In the genomic region with DNA sequence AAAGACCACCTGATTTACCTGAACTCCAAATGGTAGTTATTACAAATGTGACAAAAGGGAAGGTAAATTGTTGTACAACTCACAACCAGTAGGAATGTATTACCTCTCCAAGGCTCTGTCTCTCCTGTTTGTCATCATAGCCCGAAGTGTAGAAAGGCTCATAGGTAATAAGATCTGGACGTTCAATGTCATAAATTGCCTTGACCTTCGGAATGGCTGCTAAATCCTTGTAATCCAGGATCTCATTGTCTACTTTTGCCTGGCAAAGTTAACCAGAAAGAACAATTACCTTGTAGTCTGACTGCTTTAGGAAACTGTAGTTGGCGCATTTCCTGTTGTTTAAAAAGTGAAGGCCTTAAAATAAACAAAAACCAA, we compare ENCODE assay signal across 15 cellular contexts.
DNase-seq lines count a peak whose midpoint lies in the region; ATAC-seq and TF ChIP-seq lines count a peak whose summit lies in the region.
"Had no signal": no experiment of that assay in that cellular context is flagged by ENCODE, and none has a peak within 500 bp of the region (broad histone marks: within the 10 kb centered on the region; RNA-seq: fewer than 3 reads in every experiment).

No MANE protein-coding gene starts in this region.

- peaks cover 38% of the 10 kb centered on the region for H3K4me1 Mint-ChIP-seq in activated T-cell treated with anti-CD3 and anti-CD28 coated beads, Interleukin-2, amount 50 U/mL, for 72 hours (ENCODE audit: low read depth)
- H3K4me1 Mint-ChIP-seq in stimulated activated naive B cell treated with anti-CD40 and anti-IgM and Interleukin-4, amounts not matched to agents 10 μg/mL and 1 μg/mL and 100 μg/mL, for 72 hours: peaks cover 5 to 16% of the 10 kb centered on the region in 2 donors

- H3K27me3 Mint-ChIP-seq in activated T-cell treated with anti-CD3 and anti-CD28 coated beads, Interleukin-2, amount 50 U/mL, for 72 hours (ENCODE audit: low read depth): no peaks in the 10 kb centered on the region
- H3K27me3 Mint-ChIP-seq in stimulated activated naive B cell treated with anti-CD40 and anti-IgM and Interleukin-4, amounts not matched to agents 10 μg/mL and 1 μg/mL and 100 μg/mL, for 72 hours: no peaks in the 10 kb centered on the region

- H3K36me3 Mint-ChIP-seq in activated T-cell treated with anti-CD3 and anti-CD28 coated beads, Interleukin-2, amount 50 U/mL, for 72 hours (ENCODE audit: insufficient read depth in 2 of 2): peaks cover 6 to 13% of the 10 kb centered on the region in 2 donors
- H3K36me3 Mint-ChIP-seq in stimulated activated naive B cell treated with anti-CD40 and anti-IgM and Interleukin-4, amounts not matched to agents 10 μg/mL and 1 μg/mL and 100 μg/mL, for 72 hours: peaks cover 3 to 16% of the 10 kb centered on the region in 2 donors

- TF ChIP-seq CTCF in lower lobe of right lung (IDR thresholded peaks at IDR 0.05): no peak

- H3K4me1 ChIP-seq in lower lobe of right lung: no peaks in the 10 kb centered on the region
- H3K4me1 ChIP-seq: foreskin keratinocyte had no signal

- ATAC-seq in activated T-cell treated with anti-CD3 and anti-CD28 coated beads, Interleukin-2, amount 50 U/mL, for 72 hours (replicated peaks in 1 of 2): no peak
- ATAC-seq in stimulated activated naive B cell treated with anti-CD40 and anti-IgM and Interleukin-4, amounts not matched to agents 10 μg/mL and 1 μg/mL and 100 μg/mL, for 72 hours (replicated peaks): no peak
- no peak for ATAC-seq in esophagus mucosa
- no peak for ATAC-seq in lower lobe of right lung
- ATAC-seq: foreskin keratinocyte had no signal

- no peak overlapping the region for H3K4me3 Mint-ChIP-seq in activated T-cell treated with anti-CD3 and anti-CD28 coated beads, Interleukin-2, amount 50 U/mL, for 72 hours
- H3K4me3 Mint-ChIP-seq in stimulated activated naive B cell treated with anti-CD40 and anti-IgM and Interleukin-4, amounts not matched to agents 10 μg/mL and 1 μg/mL and 100 μg/mL, for 72 hours: no peak overlapping the region

- no peak for DNase-seq in activated T-cell treated with anti-CD3 and anti-CD28 coated beads, Interleukin-2, amount 50 U/mL, for 72 hours
- DNase-seq in activated T-cell treated with anti-CD3 and anti-CD28 coated beads for 4 hours: no peak
- peak; percentile 2 for DNase-seq in NCI-H2029 (lab: John Stamatoyannopoulos, UW)
- DNase-seq in epithelial cell of prostate (ENCODE audit: low read depth, low spot score): no peak
- DNase-seq in stimulated activated naive B cell treated with anti-CD40 and anti-IgM and Interleukin-4, amounts not matched to agents 10 μg/mL and 1 μg/mL and 100 μg/mL, for 72 hours: no peak
- no peak for DNase-seq in lower lobe of right lung
- DNase-seq in activated CD4-positive, CD25-positive, alpha-beta regulatory T cell treated with anti-CD3 and anti-CD28 coated beads, Interleukin-2, amount 50 U/mL, for 72 hours: no peak
- DNase-seq: activated CD4-positive, alpha-beta T cell treated with anti-CD3 and anti-CD28 coated beads, Interleukin-2, amount 50 U/mL, for 4 hours; activated naive CD4-positive, alpha-beta T cell; central memory CD4-positive, alpha-beta T cell; foreskin keratinocyte; KBM-7; spleen had no signal

- peak overlapping the region; percentile 10 for H3K27ac Mint-ChIP-seq in activated T-cell treated with anti-CD3 and anti-CD28 coated beads, Interleukin-2, amount 50 U/mL, for 72 hours
- H3K27ac Mint-ChIP-seq in stimulated activated naive B cell treated with anti-CD40 and anti-IgM and Interleukin-4, amounts not matched to agents 10 μg/mL and 1 μg/mL and 100 μg/mL, for 72 hours: peak overlapping the region; percentile 25

- H3K9me3 ChIP-seq in lower lobe of right lung: no peaks in the 10 kb centered on the region
- H3K9me3 ChIP-seq: pancreas, spleen had no signal

- peaks cover 16% of the 10 kb centered on the region for H3K36me3 ChIP-seq in lower lobe of right lung

- no peaks in the 10 kb centered on the region for H3K9me3 Mint-ChIP-seq in activated T-cell treated with anti-CD3 and anti-CD28 coated beads, Interleukin-2, amount 50 U/mL, for 72 hours
- H3K9me3 Mint-ChIP-seq in stimulated activated naive B cell treated with anti-CD40 and anti-IgM and Interleukin-4, amounts not matched to agents 10 μg/mL and 1 μg/mL and 100 μg/mL, for 72 hours: no peaks in the 10 kb centered on the region

- H3K27me3 ChIP-seq in lower lobe of right lung (ENCODE audit: low read depth): no peaks in the 10 kb centered on the region
- H3K27me3 ChIP-seq: foreskin keratinocyte, pancreas, spleen had no signal

- no peak overlapping the region for H3K4me3 ChIP-seq in lower lobe of right lung
- H3K4me3 ChIP-seq: pancreas, spleen had no signal

- peak overlapping the region; percentile 33 for H3K27ac ChIP-seq in epithelial cell of prostate
- no peak overlapping the region for H3K27ac ChIP-seq in lower lobe of right lung
- H3K27ac ChIP-seq: foreskin keratinocyte, spleen had no signal

- intact Hi-C loops in lower lobe of right lung (cut with DNase I): loop anchor here (10.0 kb wide), 1 partner anchor 52 kb away; no protein-coding TSS in a partner anchor
